Comparison of ENCODE assay signal across 1 cellular context in the genomic region with DNA sequence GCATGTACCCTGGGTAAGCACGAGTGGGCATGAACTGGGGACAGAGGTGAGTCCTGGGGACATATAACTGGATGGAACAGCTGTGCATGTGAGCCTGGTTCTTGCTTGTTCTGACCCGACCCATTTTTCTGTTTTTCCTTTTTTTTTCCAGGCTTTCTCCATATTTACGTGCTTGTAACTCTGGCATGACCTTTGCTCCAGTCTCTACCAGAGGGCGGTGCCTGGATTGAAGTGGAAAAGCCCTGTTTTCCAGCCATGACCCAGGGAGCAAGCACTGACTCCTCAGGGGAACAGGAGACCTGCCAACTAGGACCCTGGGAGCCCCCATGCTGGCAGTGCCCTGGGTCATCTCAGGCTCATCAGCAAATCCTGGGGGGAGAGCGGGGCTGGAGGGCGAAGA.
TF ChIP-seq lines count a peak whose summit lies in the region.

No MANE protein-coding gene starts in this region.

TF ChIP-seq in HepG2, 621 proteins besides CTCF, POLR2A, EP300 and RAD21 (continued from another document and continues in another):
- TF ChIP-seq ZNF136 (CRISPR knock-in tag; IDR thresholded peaks at IDR 0.05; ENCODE audit: low read depth) (no peak), ZNF562 (CRISPR knock-in tag; IDR thresholded peaks at IDR 0.05; ENCODE audit: borderline replicate concordance) (no peak), FOXK2 (IDR thresholded peaks at IDR 0.05) (0 out of 2 replicates have a peak, but pooled peaks have one; percentile 28), SMYD3 (CRISPR knock-in tag; IDR thresholded peaks at IDR 0.05) (no peak), RXRA (CRISPR knock-in tag; IDR thresholded peaks at IDR 0.05) (peak; percentile 76; the same call in 1 of the 2 replicates), ZBTB42 (CRISPR knock-in tag; IDR thresholded peaks at IDR 0.05) (no peak), SOX5 (CRISPR knock-in tag; IDR thresholded peaks at IDR 0.05; ENCODE audit: borderline replicate concordance) (peak; percentile 22; the same call in 1 of the 2 replicates), MXI1 (IDR thresholded peaks at IDR 0.05; ENCODE audit: borderline replicate concordance, low read depth, low read length) (no peak), NR2C2 (CRISPR knock-in tag; IDR thresholded peaks at IDR 0.05; ENCODE audit: borderline replicate concordance) (peak; percentile 52; the same call in 1 of the 2 replicates), HNF4G (IDR thresholded peaks at IDR 0.05; ENCODE audit: borderline replicate concordance, low read depth, low read length) (peak; percentile 78; the same call in 1 of the 2 replicates), HNF4G (CRISPR knock-in tag; IDR thresholded peaks at IDR 0.05; ENCODE audit: borderline replicate concordance, low read depth) (0 out of 2 replicates have a peak, but pooled peaks have one; percentile 44), ZSCAN20 (CRISPR knock-in tag; IDR thresholded peaks at IDR 0.05; ENCODE audit: borderline replicate concordance) (peak; percentile 65; the same call in 1 of the 2 replicates), POLR2G (IDR thresholded peaks at IDR 0.05; ENCODE audit: low read depth, low read length) (peak; percentile 41; the same call in 1 of the 2 replicates), ZNF317 (CRISPR knock-in tag; IDR thresholded peaks at IDR 0.05) (0 out of 2 replicates have a peak, but pooled peaks have one; percentile 37), ZFY (CRISPR knock-in tag; IDR thresholded peaks at IDR 0.05) (peak; percentile 31; the same call in 1 of the 2 replicates), RFXAP (CRISPR knock-in tag; IDR thresholded peaks at IDR 0.05; ENCODE audit: borderline replicate concordance) (0 out of 2 replicates have a peak, but pooled peaks have one; percentile 61), MEIS2 (CRISPR knock-in tag; IDR thresholded peaks at IDR 0.05) (0 out of 2 replicates have a peak, but pooled peaks have one; percentile 25), ZNF292 (CRISPR knock-in tag; IDR thresholded peaks at IDR 0.05; ENCODE audit: borderline replicate concordance, low read depth) (0 out of 2 replicates have a peak, but pooled peaks have one; percentile 37), ZNF180 (CRISPR knock-in tag; IDR thresholded peaks at IDR 0.05; ENCODE audit: borderline replicate concordance, low read depth) (peak; percentile 79; the same call in 1 of the 2 replicates), KDM6A (CRISPR knock-in tag; IDR thresholded peaks at IDR 0.05; ENCODE audit: low read depth) (0 out of 2 replicates have a peak, but pooled peaks have one; percentile 18), ZNF264 (CRISPR knock-in tag; IDR thresholded peaks at IDR 0.05) (0 out of 2 replicates have a peak, but pooled peaks have one; percentile 51), FOXJ3 (CRISPR knock-in tag; IDR thresholded peaks at IDR 0.05; ENCODE audit: borderline replicate concordance) (peak; percentile 74; the same call in 1 of the 2 replicates), NR2F1 (CRISPR knock-in tag; IDR thresholded peaks at IDR 0.05) (peak; percentile 37 to 66; a peak in 3 of 4 replicates)
- TF ChIP-seq, protein P1, sequence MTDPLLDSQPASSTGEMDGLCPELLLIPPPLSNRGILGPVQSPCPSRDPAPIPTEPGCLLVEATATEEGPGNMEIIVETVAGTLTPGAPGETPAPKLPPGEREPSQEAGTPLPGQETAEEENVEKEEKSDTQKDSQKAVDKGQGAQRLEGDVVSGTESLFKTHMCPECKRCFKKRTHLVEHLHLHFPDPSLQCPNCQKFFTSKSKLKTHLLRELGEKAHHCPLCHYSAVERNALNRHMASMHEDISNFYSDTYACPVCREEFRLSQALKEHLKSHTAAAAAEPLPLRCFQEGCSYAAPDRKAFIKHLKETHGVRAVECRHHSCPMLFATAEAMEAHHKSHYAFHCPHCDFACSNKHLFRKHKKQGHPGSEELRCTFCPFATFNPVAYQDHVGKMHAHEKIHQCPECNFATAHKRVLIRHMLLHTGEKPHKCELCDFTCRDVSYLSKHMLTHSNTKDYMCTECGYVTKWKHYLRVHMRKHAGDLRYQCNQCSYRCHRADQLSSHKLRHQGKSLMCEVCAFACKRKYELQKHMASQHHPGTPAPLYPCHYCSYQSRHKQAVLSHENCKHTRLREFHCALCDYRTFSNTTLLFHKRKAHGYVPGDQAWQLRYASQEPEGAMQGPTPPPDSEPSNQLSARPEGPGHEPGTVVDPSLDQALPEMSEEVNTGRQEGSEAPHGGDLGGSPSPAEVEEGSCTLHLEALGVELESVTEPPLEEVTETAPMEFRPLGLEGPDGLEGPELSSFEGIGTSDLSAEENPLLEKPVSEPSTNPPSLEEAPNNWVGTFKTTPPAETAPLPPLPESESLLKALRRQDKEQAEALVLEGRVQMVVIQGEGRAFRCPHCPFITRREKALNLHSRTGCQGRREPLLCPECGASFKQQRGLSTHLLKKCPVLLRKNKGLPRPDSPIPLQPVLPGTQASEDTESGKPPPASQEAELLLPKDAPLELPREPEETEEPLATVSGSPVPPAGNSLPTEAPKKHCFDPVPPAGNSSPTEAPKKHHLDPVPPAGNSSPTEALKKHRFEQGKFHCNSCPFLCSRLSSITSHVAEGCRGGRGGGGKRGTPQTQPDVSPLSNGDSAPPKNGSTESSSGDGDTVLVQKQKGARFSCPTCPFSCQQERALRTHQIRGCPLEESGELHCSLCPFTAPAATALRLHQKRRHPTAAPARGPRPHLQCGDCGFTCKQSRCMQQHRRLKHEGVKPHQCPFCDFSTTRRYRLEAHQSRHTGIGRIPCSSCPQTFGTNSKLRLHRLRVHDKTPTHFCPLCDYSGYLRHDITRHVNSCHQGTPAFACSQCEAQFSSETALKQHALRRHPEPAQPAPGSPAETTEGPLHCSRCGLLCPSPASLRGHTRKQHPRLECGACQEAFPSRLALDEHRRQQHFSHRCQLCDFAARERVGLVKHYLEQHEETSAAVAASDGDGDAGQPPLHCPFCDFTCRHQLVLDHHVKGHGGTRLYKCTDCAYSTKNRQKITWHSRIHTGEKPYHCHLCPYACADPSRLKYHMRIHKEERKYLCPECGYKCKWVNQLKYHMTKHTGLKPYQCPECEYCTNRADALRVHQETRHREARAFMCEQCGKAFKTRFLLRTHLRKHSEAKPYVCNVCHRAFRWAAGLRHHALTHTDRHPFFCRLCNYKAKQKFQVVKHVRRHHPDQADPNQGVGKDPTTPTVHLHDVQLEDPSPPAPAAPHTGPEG (CRISPR knock-in tag; IDR thresholded peaks at IDR 0.05) = 0 out of 2 replicates have a peak, but pooled peaks have one; percentile 38
- TF ChIP-seq, protein P2, sequence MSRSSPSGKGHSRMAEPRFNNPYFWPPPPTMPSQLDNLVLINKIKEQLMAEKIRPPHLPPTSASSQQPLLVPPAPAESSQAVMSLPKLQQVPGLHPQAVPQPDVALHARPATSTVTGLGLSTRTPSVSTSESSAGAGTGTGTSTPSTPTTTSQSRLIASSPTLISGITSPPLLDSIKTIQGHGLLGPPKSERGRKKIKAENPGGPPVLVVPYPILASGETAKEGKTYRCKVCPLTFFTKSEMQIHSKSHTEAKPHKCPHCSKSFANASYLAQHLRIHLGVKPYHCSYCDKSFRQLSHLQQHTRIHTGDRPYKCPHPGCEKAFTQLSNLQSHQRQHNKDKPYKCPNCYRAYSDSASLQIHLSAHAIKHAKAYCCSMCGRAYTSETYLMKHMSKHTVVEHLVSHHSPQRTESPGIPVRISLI (CRISPR knock-in tag; IDR thresholded peaks at IDR 0.05; ENCODE audit: borderline replicate concordance) = peak; percentile 83
- TF ChIP-seq, protein P3, sequence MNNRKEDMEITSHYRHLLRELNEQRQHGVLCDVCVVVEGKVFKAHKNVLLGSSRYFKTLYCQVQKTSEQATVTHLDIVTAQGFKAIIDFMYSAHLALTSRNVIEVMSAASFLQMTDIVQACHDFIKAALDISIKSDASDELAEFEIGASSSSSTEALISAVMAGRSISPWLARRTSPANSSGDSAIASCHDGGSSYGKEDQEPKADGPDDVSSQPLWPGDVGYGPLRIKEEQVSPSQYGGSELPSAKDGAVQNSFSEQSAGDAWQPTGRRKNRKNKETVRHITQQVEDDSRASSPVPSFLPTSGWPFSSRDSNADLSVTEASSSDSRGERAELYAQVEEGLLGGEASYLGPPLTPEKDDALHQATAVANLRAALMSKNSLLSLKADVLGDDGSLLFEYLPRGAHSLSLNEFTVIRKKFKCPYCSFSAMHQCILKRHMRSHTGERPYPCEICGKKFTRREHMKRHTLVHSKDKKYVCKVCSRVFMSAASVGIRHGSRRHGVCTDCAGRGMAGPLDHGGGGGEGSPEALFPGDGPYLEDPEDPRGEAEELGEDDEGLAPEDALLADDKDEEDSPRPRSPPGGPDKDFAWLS (CRISPR knock-in tag; IDR thresholded peaks at IDR 0.05; ENCODE audit: borderline replicate concordance) = no peak
- TF ChIP-seq, protein P4, sequence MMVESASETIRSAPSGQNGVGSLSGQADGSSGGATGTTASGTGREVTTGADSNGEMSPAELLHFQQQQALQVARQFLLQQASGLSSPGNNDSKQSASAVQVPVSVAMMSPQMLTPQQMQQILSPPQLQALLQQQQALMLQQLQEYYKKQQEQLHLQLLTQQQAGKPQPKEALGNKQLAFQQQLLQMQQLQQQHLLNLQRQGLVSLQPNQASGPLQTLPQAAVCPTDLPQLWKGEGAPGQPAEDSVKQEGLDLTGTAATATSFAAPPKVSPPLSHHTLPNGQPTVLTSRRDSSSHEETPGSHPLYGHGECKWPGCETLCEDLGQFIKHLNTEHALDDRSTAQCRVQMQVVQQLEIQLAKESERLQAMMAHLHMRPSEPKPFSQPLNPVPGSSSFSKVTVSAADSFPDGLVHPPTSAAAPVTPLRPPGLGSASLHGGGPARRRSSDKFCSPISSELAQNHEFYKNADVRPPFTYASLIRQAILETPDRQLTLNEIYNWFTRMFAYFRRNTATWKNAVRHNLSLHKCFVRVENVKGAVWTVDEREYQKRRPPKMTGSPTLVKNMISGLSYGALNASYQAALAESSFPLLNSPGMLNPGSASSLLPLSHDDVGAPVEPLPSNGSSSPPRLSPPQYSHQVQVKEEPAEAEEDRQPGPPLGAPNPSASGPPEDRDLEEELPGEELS (CRISPR knock-in tag; IDR thresholded peaks at IDR 0.05) = peak; percentile 64
- TF ChIP-seq, protein P5, sequence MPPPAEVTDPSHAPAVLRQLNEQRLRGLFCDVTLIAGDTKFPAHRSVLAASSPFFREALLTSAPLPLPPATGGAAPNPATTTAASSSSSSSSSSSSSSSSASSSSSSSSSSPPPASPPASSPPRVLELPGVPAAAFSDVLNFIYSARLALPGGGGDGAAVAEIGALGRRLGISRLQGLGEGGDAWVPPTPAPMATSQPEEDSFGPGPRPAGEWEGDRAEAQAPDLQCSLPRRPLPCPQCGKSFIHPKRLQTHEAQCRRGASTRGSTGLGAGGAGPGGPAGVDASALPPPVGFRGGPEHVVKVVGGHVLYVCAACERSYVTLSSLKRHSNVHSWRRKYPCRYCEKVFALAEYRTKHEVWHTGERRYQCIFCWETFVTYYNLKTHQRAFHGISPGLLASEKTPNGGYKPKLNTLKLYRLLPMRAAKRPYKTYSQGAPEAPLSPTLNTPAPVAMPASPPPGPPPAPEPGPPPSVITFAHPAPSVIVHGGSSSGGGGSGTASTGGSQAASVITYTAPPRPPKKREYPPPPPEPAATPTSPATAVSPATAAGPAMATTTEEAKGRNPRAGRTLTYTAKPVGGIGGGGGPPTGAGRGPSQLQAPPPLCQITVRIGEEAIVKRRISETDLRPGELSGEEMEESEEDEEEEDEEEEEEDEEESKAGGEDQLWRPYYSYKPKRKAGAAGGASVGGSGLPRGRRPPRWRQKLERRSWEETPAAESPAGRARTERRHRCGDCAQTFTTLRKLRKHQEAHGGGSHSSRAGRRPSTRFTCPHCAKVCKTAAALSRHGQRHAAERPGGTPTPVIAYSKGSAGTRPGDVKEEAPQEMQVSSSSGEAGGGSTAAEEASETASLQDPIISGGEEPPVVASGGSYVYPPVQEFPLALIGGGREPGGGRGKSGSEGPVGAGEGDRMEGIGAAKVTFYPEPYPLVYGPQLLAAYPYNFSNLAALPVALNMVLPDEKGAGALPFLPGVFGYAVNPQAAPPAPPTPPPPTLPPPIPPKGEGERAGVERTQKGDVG (CRISPR knock-in tag; IDR thresholded peaks at IDR 0.05; ENCODE audit: borderline replicate concordance) = 0 out of 2 replicates have a peak, but pooled peaks have one; percentile 38
- TF ChIP-seq, protein P6, sequence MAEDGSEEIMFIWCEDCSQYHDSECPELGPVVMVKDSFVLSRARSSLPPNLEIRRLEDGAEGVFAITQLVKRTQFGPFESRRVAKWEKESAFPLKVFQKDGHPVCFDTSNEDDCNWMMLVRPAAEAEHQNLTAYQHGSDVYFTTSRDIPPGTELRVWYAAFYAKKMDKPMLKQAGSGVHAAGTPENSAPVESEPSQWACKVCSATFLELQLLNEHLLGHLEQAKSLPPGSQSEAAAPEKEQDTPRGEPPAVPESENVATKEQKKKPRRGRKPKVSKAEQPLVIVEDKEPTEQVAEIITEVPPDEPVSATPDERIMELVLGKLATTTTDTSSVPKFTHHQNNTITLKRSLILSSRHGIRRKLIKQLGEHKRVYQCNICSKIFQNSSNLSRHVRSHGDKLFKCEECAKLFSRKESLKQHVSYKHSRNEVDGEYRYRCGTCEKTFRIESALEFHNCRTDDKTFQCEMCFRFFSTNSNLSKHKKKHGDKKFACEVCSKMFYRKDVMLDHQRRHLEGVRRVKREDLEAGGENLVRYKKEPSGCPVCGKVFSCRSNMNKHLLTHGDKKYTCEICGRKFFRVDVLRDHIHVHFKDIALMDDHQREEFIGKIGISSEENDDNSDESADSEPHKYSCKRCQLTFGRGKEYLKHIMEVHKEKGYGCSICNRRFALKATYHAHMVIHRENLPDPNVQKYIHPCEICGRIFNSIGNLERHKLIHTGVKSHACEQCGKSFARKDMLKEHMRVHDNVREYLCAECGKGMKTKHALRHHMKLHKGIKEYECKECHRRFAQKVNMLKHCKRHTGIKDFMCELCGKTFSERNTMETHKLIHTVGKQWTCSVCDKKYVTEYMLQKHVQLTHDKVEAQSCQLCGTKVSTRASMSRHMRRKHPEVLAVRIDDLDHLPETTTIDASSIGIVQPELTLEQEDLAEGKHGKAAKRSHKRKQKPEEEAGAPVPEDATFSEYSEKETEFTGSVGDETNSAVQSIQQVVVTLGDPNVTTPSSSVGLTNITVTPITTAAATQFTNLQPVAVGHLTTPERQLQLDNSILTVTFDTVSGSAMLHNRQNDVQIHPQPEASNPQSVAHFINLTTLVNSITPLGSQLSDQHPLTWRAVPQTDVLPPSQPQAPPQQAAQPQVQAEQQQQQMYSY (CRISPR knock-in tag; IDR thresholded peaks at IDR 0.05) = 0 out of 2 replicates have a peak, but pooled peaks have one; percentile 30
- TF ChIP-seq, protein P7, sequence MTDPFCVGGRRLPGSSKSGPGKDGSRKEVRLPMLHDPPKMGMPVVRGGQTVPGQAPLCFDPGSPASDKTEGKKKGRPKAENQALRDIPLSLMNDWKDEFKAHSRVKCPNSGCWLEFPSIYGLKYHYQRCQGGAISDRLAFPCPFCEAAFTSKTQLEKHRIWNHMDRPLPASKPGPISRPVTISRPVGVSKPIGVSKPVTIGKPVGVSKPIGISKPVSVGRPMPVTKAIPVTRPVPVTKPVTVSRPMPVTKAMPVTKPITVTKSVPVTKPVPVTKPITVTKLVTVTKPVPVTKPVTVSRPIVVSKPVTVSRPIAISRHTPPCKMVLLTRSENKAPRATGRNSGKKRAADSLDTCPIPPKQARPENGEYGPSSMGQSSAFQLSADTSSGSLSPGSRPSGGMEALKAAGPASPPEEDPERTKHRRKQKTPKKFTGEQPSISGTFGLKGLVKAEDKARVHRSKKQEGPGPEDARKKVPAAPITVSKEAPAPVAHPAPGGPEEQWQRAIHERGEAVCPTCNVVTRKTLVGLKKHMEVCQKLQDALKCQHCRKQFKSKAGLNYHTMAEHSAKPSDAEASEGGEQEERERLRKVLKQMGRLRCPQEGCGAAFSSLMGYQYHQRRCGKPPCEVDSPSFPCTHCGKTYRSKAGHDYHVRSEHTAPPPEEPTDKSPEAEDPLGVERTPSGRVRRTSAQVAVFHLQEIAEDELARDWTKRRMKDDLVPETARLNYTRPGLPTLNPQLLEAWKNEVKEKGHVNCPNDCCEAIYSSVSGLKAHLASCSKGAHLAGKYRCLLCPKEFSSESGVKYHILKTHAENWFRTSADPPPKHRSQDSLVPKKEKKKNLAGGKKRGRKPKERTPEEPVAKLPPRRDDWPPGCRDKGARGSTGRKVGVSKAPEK (CRISPR knock-in tag; IDR thresholded peaks at IDR 0.05; ENCODE audit: borderline replicate concordance) = 0 out of 2 replicates have a peak, but pooled peaks have one; percentile 22
